In the genomic region with DNA sequence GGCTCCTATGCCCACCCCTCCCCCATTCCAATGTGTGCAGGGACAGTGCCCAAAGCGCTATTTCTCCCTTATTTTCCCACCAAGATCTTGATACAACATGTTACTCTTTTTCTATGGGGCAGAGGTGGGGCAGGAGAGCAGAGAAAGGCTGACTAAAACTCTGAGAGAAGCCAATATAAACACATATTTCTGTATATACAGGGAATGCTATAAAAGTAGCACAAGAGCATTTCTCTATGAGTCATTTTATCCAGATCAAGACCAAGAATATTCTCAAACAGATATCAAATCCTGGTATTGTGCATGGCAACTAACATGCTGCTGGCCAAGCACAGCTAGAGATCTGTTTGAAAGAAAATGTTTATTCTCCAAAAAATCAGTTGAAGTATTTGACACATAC, we compare ENCODE assay signal across 13 cellular contexts. TPM values are rescaled to one million over a fixed set of nuclear protein-coding genes. Genes with fewer than 3 reads are reported as not detected.
DNase-seq lines count a peak whose midpoint lies in the region; ATAC-seq and TF ChIP-seq lines count a peak whose summit lies in the region.
"Had no signal": no experiment of that assay in that cellular context is flagged by ENCODE, and none has a peak within 500 bp of the region (broad histone marks: within the 10 kb centered on the region; RNA-seq: fewer than 3 reads in every experiment).

No MANE protein-coding gene starts in this region.

- TF ChIP-seq CTCF in coronary artery (IDR thresholded peaks at IDR 0.05) = no peak
- TF ChIP-seq CTCF in progenitor cell of endocrine pancreas (IDR thresholded peaks at IDR 0.05; ENCODE audit: unreplicated experiment) = no peak
- no peak for TF ChIP-seq CTCF in ovary (IDR thresholded peaks at IDR 0.05)
- no peak for TF ChIP-seq CTCF in upper lobe of left lung (IDR thresholded peaks at IDR 0.05)

- H3K36me3 ChIP-seq in ovary (no peaks in the 10 kb centered on the region), upper lobe of left lung (peaks cover 20 to 67% (median 28%) of the 10 kb centered on the region in 4 donors)

- peak overlapping the region; percentile 6 to 56 for H3K27ac ChIP-seq in coronary artery
- H3K27ac ChIP-seq in ovary = no peak overlapping the region
- no peak overlapping the region for H3K27ac ChIP-seq in upper lobe of left lung
- H3K27ac ChIP-seq: foreskin keratinocyte, psoas muscle had no signal

- H3K27me3 ChIP-seq in ovary (no peaks in the 10 kb centered on the region), upper lobe of left lung (no peaks in the 10 kb centered on the region)
- H3K27me3 ChIP-seq: foreskin keratinocyte had no signal

- peaks cover 15% of the 10 kb centered on the region for H3K4me1 Mint-ChIP-seq in progenitor cell of endocrine pancreas (ENCODE audit: low read depth)

- no peak for ATAC-seq in upper lobe of left lung (ENCODE audit: low FRiP score in 2 of 2)
- ATAC-seq: foreskin keratinocyte, left lobe of liver, psoas muscle had no signal

- DNase-seq in ELR (ENCODE audit: low read depth) = peak; percentile 86
- peak; percentile 19 for DNase-seq in NCI-H226
- no peak for DNase-seq in coronary artery (ENCODE audit: low spot score)
- DNase-seq in progenitor cell of endocrine pancreas (ENCODE audit: low spot score, unreplicated experiment) = no peak
- DNase-seq in ovary = no peak
- DNase-seq in stimulated activated CD4-positive, alpha-beta T cell treated with anti-CD3 and anti-CD28 coated beads, Interleukin-15, amount 100 ng/mL, for 24 hours = no peak
- no peak for DNase-seq in upper lobe of left lung
- no peak for DNase-seq in NK-92 (lab: John Stamatoyannopoulos, UW; ENCODE audit: unreplicated experiment)
- DNase-seq: activated naive CD8-positive, alpha-beta T cell treated with anti-CD3 and anti-CD28 coated beads, Interleukin-2, amount 10 ng/mL, durations not matched to agents 7 days and 5 days; NCI-H2107; psoas muscle had no signal

- no peaks in the 10 kb centered on the region for H3K27me3 Mint-ChIP-seq in progenitor cell of endocrine pancreas
- H3K27me3 Mint-ChIP-seq: activated naive CD8-positive, alpha-beta T cell treated with anti-CD3 and anti-CD28 coated beads, Interleukin-2, amount 10 ng/mL, durations not matched to agents 7 days and 5 days had no signal

- WGBS in ovary, 3 donors = 81 to 89% (median 85%) methylated on average over 1 of the region's 1 CpG
- WGBS in upper lobe of left lung, 2 donors = 77 to 100% methylated on average over 1 of the region's 1 CpG

- H3K4me3 Mint-ChIP-seq in progenitor cell of endocrine pancreas (ENCODE audit: low read depth) = no peak overlapping the region
- H3K4me3 Mint-ChIP-seq: activated naive CD8-positive, alpha-beta T cell treated with anti-CD3 and anti-CD28 coated beads, Interleukin-2, amount 10 ng/mL, durations not matched to agents 7 days and 5 days had no signal

- no peaks in the 10 kb centered on the region for H3K9me3 Mint-ChIP-seq in progenitor cell of endocrine pancreas (ENCODE audit: low read depth)
- H3K9me3 Mint-ChIP-seq: activated naive CD8-positive, alpha-beta T cell treated with anti-CD3 and anti-CD28 coated beads, Interleukin-2, amount 10 ng/mL, durations not matched to agents 7 days and 5 days had no signal

- TF ChIP-seq POLR2A in ovary (IDR thresholded peaks at IDR 0.05) (no peak), upper lobe of left lung (IDR thresholded peaks at IDR 0.05) (no peak)

- intact Hi-C loops in ovary (cut with DNase I) = no loop called here

- H3K4me1 ChIP-seq in ovary (ENCODE audit: insufficient read depth) = peaks cover 6% of the 10 kb centered on the region
- H3K4me1 ChIP-seq in upper lobe of left lung = peaks cover 42 to 56% (median 44%) of the 10 kb centered on the region in 4 donors

- peak overlapping the region; percentile 74 for H3K27ac Mint-ChIP-seq in progenitor cell of endocrine pancreas
- H3K27ac Mint-ChIP-seq: activated naive CD8-positive, alpha-beta T cell treated with anti-CD3 and anti-CD28 coated beads, Interleukin-2, amount 10 ng/mL, durations not matched to agents 7 days and 5 days had no signal

- TF ChIP-seq EP300 in ovary (IDR thresholded peaks at IDR 0.05) = no peak
- TF ChIP-seq EP300 in upper lobe of left lung (IDR thresholded peaks at IDR 0.05) = no peak

- peaks cover 32% of the 10 kb centered on the region for H3K36me3 Mint-ChIP-seq in progenitor cell of endocrine pancreas (ENCODE audit: insufficient read depth)

- H3K9me3 ChIP-seq in ovary (no peaks in the 10 kb centered on the region), upper lobe of left lung (no peaks in the 10 kb centered on the region)
- H3K9me3 ChIP-seq: psoas muscle had no signal

- peak overlapping the region; percentile 29 for H3K4me3 ChIP-seq in coronary artery
- no peak overlapping the region for H3K4me3 ChIP-seq in ovary
- no peak overlapping the region for H3K4me3 ChIP-seq in upper lobe of left lung
- H3K4me3 ChIP-seq: psoas muscle had no signal

RNA-seq across cellular contexts. Expression of a gene that starts 7.3 kb away (rescaled TPM):
- total RNA-seq in progenitor cell of endocrine pancreas = 83.9 and 84.9 TPM in 2 replicates
- 10 to 100 TPM; 50.4 to 66.5 (median 57.9) TPM for total RNA-seq in ovary
- polyA plus RNA-seq in ovary = 10 to 100 TPM; 28.5 to 55.7 TPM
- 100 to 1,000 TPM in 3 of 6 donors, 10 to 100 TPM in 3; 75.8 to 145 (median 91.2) TPM for total RNA-seq in upper lobe of left lung

Comparison
In these comparisons a context has a peak if more than half of its experiments do, and no peak if none do; other contexts are left out.
1. DNase-seq: peak in ELR (single experiment) and NCI-H226 (single experiment); none in coronary artery (single experiment), progenitor cell of endocrine pancreas (single experiment), ovary (0 of 5), stimulated activated CD4-positive, alpha-beta T cell treated with anti-CD3 and anti-CD28 coated beads, Interleukin-15, amount 100 ng/mL, for 24 hours (single experiment), upper lobe of left lung (0 of 2) and NK-92 (single experiment).
2. H3K27ac ChIP-seq: peak in coronary artery (2 of 2); none in ovary (0 of 2) and upper lobe of left lung (0 of 4).